ENCODE assay signal across 21 cellular contexts in genomic region chr16:35195864-35196216, GRCh38.
"Had no signal": no experiment of that assay in that cellular context is flagged by ENCODE, and none has a peak within 500 bp of the region (broad histone marks: within the 10 kb centered on the region; RNA-seq: fewer than 3 reads in every experiment).

No MANE protein-coding gene starts in this region.

- H3K9me3 ChIP-seq: gastrocnemius medialis, neutrophil, prostate gland, right atrium auricular region, thyroid gland had no signal

- H3K36me3 ChIP-seq: gastrocnemius medialis, left lung, neutrophil, prostate gland, right atrium auricular region, stomach, thyroid gland had no signal

- ATAC-seq: gastrocnemius medialis; left cardiac atrium; left lung; mucosa of descending colon; natural killer cell treated with Interleukin-12 subunit alpha and Interleukin-12 subunit beta and Interleukin-15 and Interleukin-18, amount 100 ng/mL, for 72 hours; sciatic nerve; stimulated activated effector memory CD8-positive, alpha-beta T cell treated with anti-CD3 and anti-CD28 coated beads, Interleukin-12 subunit alpha, Interleukin-12 subunit beta, amount 100 ng/mL, for 72 hours had no signal

- H3K9ac ChIP-seq: parathyroid adenoma had no signal

- H3K79me2 ChIP-seq: parathyroid adenoma had no signal

- H3K4me3 ChIP-seq: gastrocnemius medialis, left lung, lung, mucosa of descending colon, prostate gland, right atrium auricular region, smooth muscle cell, stomach, thyroid gland had no signal

- H3K4me1 ChIP-seq: gastrocnemius medialis, left lung, parathyroid adenoma, prostate gland, right atrium auricular region, stomach, thyroid gland had no signal

- H3K4me2 ChIP-seq: smooth muscle cell had no signal

- H3K27me3 ChIP-seq: gastrocnemius medialis, left lung, neutrophil, right atrium auricular region, stomach, thyroid gland had no signal

- DNase-seq: cortex of kidney; foreskin fibroblast; gastrocnemius medialis; left cardiac atrium; naive B cell; stimulated activated CD4-positive, alpha-beta T cell treated with anti-CD3 and anti-CD28 coated beads, Interleukin-2, amount 100 ng/mL, for 24 hours; stimulated activated CD4-positive, alpha-beta T cell treated with anti-CD3 and anti-CD28 coated beads, Interleukin-4, amount 100 ng/mL, for 24 hours; stimulated activated naive CD4-positive, alpha-beta T cell treated with Interleukin-2 at 50 U/mL for 16 hours; stomach; thyroid gland had no signal

- H2AFZ ChIP-seq: parathyroid adenoma had no signal

- H3K27ac ChIP-seq: gastrocnemius medialis, left lung, neutrophil, parathyroid adenoma, prostate gland, right atrium auricular region, stomach, thyroid gland had no signal
